ENCODE assay signal across 8 cellular contexts in the genomic region with DNA sequence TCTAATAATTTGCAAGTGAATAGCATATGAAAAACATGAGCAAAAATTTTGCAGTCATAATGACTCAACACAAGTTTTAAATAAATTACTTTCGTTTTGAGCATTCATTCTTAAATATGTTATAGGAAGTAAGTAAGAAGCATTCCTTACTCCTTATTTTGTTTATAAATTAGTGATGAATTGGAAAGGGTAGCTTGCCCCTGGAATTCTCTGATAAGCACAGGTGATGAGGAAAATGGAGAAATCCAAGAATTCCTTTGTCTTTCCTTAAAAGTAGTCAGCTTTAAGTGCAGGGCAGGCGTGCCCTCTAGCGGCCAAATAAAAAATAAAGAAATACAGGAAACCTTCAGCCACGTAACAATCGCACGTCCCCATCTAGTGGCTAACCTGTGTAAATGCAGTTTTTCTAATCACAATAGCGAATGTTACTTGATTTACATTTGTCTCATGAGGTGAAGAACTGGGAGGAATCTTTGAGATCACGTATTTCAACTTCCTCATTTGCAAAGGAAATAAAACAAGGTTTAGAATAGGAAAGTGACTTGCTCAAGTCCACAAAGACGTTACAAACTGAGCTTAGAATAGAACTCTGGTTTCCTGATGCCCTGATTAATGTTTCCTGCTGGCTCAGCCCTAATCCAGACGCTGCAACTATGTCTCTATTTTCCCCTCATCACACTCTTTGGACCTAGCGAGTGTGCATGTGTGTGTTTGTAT. TPM values are rescaled to one million over a fixed set of nuclear protein-coding genes. Genes with fewer than 3 reads are reported as not detected.
DNase-seq lines count a peak whose midpoint lies in the region; ATAC-seq, FAIRE-seq and TF ChIP-seq lines count a peak whose summit lies in the region.

No MANE protein-coding gene starts in this region.

- H3K36me3 Mint-ChIP-seq in immature natural killer cell: no peaks in the 10 kb centered on the region

- peak overlapping the region in 3 of 4 donors; percentile 24 to 41 (median 24) for H3K4me3 ChIP-seq in Peyer's patch

- H3K27me3 Mint-ChIP-seq in immature natural killer cell (ENCODE audit: low read depth in 3 of 3): peaks cover 0 to 10% (median 1%) of the 10 kb centered on the region in 3 donors

- ATAC-seq in HG02678 (IDR thresholded peaks at IDR 0.05; ENCODE audit: unreplicated experiment): peak; percentile 91

- DNase-seq in GM12892 (ENCODE audit: insufficient read length) (no peak), Peyer's patch (peak in 2 of 3 donors; percentile 69 to 76), astrocyte of the hippocampus (ENCODE audit: low read depth, low spot score) (peak; percentile 78), immature natural killer cell (peak; percentile 79 to 81 (median 80)), NCI-H774 (lab: John Stamatoyannopoulos, UW) (no peak), NCI-H345 treated with DMSO at 0.1 percent for 48 hours (lab: John Stamatoyannopoulos, UW; ENCODE audit: unreplicated experiment) (no peak)
- peak; percentile 5 to 14 for DNase-seq in stimulated activated CD4-positive, alpha-beta T cell treated with anti-CD3 and anti-CD28 coated beads, Interleukin-15, amount 100 ng/mL, for 1 hour (ENCODE audit: low read depth in 1 of 2, low spot score in 1 of 2)

- no peaks in the 10 kb centered on the region for H3K27me3 ChIP-seq in Peyer's patch

- peak; percentile 56 to 100 (median 71) for TF ChIP-seq CTCF in Peyer's patch (IDR thresholded peaks at IDR 0.05)

- H3K36me3 ChIP-seq in Peyer's patch: no peaks in the 10 kb centered on the region

- TF ChIP-seq POLR2A in GM12892 (IDR thresholded peaks at IDR 0.05; ENCODE audit: low read depth, low read length) (no peak), Peyer's patch (IDR thresholded peaks at IDR 0.05) (no peak)

- H3K27ac ChIP-seq in Peyer's patch: peak overlapping the region in 2 of 4 donors; percentile 25 to 68

- H3K27ac Mint-ChIP-seq in immature natural killer cell: peak overlapping the region; percentile 56 to 90 (median 78)

- FAIRE-seq in GM12892 (lab: Jason Lieb, UNC): peak; percentile 85

- H3K9me3 Mint-ChIP-seq in immature natural killer cell: no peaks in the 10 kb centered on the region

- peaks cover 11 to 12% of the 10 kb centered on the region in 2 donors for H3K4me1 Mint-ChIP-seq in immature natural killer cell

- no peaks in the 10 kb centered on the region for H3K4me1 ChIP-seq in Peyer's patch

- peak overlapping the region; percentile 77 to 86 (median 81) for H3K4me3 Mint-ChIP-seq in immature natural killer cell

- no peaks in the 10 kb centered on the region for H3K9me3 ChIP-seq in Peyer's patch

RNA-seq across cellular contexts. Expression of a gene that starts 47.2 kb away (rescaled TPM):
- polyA plus RNA-seq in GM12892 (2012; ENCODE audit: missing spikeins): 45.9 TPM
- 10 to 100 TPM; 18.2 to 41.3 (median 31.8) TPM for total RNA-seq in Peyer's patch
- 10 to 100 TPM; 15.2 to 24.9 (median 22.4) TPM for polyA plus RNA-seq in immature natural killer cell

Comparison
In these comparisons a context has a peak if more than half of its experiments do, and no peak if none do; other contexts are left out.
1. DNase-seq: peak in Peyer's patch (2 of 3), astrocyte of the hippocampus (single experiment), immature natural killer cell (3 of 3) and stimulated activated CD4-positive, alpha-beta T cell treated with anti-CD3 and anti-CD28 coated beads, Interleukin-15, amount 100 ng/mL, for 1 hour (2 of 2); none in GM12892 (single experiment), NCI-H774 (single experiment) and NCI-H345 treated with DMSO at 0.1 percent for 48 hours (single experiment).